1 cellular context compared by ENCODE assay signal in the genomic region with DNA sequence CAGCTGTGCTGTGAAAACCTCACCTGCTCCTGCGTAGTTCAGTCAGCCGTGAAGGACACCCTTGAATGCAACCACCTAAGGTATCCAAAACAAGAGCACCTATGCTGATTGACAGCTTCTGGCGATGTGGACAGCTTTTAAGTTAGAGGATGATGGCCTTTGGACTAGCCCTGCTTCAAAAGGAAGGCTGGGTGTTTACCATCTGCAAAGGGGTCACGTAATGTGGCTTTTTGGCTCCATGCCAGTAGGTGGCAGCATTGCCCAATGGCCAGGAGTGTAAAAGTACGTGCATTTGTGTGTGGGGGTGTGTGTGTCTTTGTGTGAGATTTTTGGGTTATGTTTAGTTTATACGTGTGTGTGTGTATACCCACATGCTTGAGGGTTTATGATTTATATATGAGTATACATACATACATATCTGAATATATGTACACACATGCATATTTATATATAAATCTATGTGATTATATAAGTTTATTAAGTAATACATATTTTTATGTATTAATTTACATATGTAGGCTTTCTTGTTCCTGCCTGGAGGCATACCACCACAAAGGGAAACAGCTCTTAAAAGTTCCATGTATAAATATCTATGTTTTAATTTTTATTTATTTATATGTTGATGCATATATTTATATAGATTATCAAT.
TF ChIP-seq lines count a peak whose summit lies in the region.

No MANE protein-coding gene starts in this region.

TF ChIP-seq in GM23338, 12 proteins besides CTCF, POLR2A, EP300 and RAD21 (continued from another document):
- TF ChIP-seq ZNF331 (CRISPR knock-in tag; IDR thresholded peaks at IDR 0.05; ENCODE audit: low read depth), result no peak
- TF ChIP-seq, protein P1, sequence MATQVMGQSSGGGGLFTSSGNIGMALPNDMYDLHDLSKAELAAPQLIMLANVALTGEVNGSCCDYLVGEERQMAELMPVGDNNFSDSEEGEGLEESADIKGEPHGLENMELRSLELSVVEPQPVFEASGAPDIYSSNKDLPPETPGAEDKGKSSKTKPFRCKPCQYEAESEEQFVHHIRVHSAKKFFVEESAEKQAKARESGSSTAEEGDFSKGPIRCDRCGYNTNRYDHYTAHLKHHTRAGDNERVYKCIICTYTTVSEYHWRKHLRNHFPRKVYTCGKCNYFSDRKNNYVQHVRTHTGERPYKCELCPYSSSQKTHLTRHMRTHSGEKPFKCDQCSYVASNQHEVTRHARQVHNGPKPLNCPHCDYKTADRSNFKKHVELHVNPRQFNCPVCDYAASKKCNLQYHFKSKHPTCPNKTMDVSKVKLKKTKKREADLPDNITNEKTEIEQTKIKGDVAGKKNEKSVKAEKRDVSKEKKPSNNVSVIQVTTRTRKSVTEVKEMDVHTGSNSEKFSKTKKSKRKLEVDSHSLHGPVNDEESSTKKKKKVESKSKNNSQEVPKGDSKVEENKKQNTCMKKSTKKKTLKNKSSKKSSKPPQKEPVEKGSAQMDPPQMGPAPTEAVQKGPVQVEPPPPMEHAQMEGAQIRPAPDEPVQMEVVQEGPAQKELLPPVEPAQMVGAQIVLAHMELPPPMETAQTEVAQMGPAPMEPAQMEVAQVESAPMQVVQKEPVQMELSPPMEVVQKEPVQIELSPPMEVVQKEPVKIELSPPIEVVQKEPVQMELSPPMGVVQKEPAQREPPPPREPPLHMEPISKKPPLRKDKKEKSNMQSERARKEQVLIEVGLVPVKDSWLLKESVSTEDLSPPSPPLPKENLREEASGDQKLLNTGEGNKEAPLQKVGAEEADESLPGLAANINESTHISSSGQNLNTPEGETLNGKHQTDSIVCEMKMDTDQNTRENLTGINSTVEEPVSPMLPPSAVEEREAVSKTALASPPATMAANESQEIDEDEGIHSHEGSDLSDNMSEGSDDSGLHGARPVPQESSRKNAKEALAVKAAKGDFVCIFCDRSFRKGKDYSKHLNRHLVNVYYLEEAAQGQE (IDR thresholded peaks at IDR 0.05; ENCODE audit: unreplicated experiment), result no peak
- no peak for TF ChIP-seq STAT1 (IDR thresholded peaks at IDR 0.05; ENCODE audit: unreplicated experiment)
TF ChIP-seq in GM23338: peak in this region for 0.
